Comparison of ENCODE assay signal across 8 cellular contexts in the genomic region with DNA sequence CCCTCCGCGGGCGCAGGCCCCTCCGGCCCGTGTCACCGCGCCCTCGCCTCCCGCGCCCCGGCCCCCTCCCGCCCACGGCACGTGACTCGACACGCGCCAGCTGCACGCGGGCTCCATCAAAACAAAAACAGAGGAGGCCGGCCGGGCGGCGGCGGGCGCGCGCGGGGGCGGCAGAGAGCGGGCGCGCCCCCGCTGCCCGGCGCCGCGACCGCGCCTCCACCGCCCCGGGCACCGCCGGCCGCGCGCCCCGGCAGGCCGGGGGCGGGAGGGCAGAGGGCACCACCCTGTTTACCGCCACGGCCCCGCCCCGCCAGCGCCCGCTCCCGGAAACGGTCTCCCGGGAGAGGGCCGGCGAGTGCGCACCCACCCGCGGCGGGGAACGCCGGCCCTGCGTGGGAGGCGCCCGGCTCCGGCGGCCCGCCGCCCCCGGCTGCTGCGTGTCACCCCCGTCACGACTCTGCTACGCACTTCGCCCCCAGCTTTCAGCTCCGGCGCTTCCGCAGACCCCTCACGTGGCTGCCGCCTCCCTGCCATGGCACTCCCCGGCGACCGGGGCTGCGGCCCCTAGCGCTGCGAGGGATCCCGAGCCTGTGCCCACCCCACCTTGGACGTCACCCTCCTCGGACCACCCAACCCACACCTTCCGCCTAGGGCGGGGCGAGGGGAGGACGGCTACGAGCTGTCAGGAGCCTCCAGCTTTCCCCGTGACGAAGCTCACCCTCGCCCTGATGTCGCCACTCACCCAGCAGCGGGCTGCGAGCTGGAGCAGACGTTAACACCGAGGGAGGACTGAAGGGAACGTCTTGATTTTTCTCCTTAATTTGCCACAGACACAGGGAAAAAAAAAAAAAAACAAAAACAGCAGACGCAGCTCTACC.
A peak's percentile ranks its signal among the peaks of the same experiment; 100 is the strongest.
DNase-seq lines count a peak whose midpoint lies in the region; ATAC-seq and TF ChIP-seq lines count a peak whose summit lies in the region.

No MANE protein-coding gene starts in this region.

- H3K36me3 ChIP-seq in gastroesophageal sphincter (peaks cover 0 to 7% of the 10 kb centered on the region in 2 donors), suprapubic skin (no peaks in the 10 kb centered on the region)

- TF ChIP-seq POLR2A in gastroesophageal sphincter (IDR thresholded peaks at IDR 0.05) (peak; percentile 85 to 89), suprapubic skin (IDR thresholded peaks at IDR 0.05) (peak; percentile 77 to 93)

- H3K4me1 ChIP-seq in gastroesophageal sphincter (peaks cover under 1 to 69% (median 22%) of the 10 kb centered on the region in 3 donors), suprapubic skin (peaks cover 54% of the 10 kb centered on the region)

- ATAC-seq in GM19438 (IDR thresholded peaks at IDR 0.05; ENCODE audit: low read depth, unreplicated experiment) (peak; percentile 20), gastroesophageal sphincter (peak; percentile 73)

- H3K9me3 ChIP-seq in gastroesophageal sphincter (no peaks in the 10 kb centered on the region), suprapubic skin (no peaks in the 10 kb centered on the region)

- TF ChIP-seq CTCF in gastroesophageal sphincter (IDR thresholded peaks at IDR 0.05): peak in 1 of 4 experiments; percentile 14
- no peak for TF ChIP-seq CTCF in suprapubic skin (IDR thresholded peaks at IDR 0.05)

- peak overlapping the region; percentile 72 for H3K4me3 ChIP-seq in gastroesophageal sphincter
- H3K4me3 ChIP-seq in suprapubic skin: peak overlapping the region; percentile 99

- TF ChIP-seq EP300 in gastroesophageal sphincter (IDR thresholded peaks at IDR 0.05): no peak
- no peak for TF ChIP-seq EP300 in suprapubic skin (IDR thresholded peaks at IDR 0.05)

- H3K27me3 ChIP-seq in gastroesophageal sphincter (no peaks in the 10 kb centered on the region), suprapubic skin (no peaks in the 10 kb centered on the region)

- peak; percentile 36 for DNase-seq in CMK (ENCODE audit: low read depth)
- peak; percentile 60 for DNase-seq in HK-2 (ENCODE audit: unreplicated experiment)
- DNase-seq in RPMI8226: peak; percentile 80
- DNase-seq in activated gamma-delta T cell treated with anti-CD3 and anti-CD28 coated beads, Interleukin-2, amount 50 U/mL, for 16 hours (ENCODE audit: low read depth): peak; percentile 76
- DNase-seq in nucleus accumbens (lab: John Stamatoyannopoulos, UW): peak in 53 of 56 donors; percentile 35 to 95 (median 81)
- peak; percentile 89 to 93 for DNase-seq in suprapubic skin (ENCODE audit: low spot score in 2 of 2)

- H3K27ac ChIP-seq in gastroesophageal sphincter: peak overlapping the region; percentile 93 to 99 (median 96)
- H3K27ac ChIP-seq in suprapubic skin: peak overlapping the region; percentile 100

- WGBS in gastroesophageal sphincter (ENCODE audit: low coverage in 1 of 2), 2 donors: 0% methylated on average over 3 to 4 of the region's 108 CpGs
- WGBS in suprapubic skin: 0% methylated on average over 15 of the region's 108 CpGs

Comparison
In these comparisons a context has a peak if more than half of its experiments do, and no peak if none do; other contexts are left out.
1. Peak in every context shown above with its lines: DNase-seq, ATAC-seq, H3K4me3 ChIP-seq and H3K27ac ChIP-seq.
2. DNase-seq: peak in every context shown above with its lines; median percentile 91 in suprapubic skin; 81 in nucleus accumbens; 80 in RPMI8226; 76 in activated gamma-delta T cell treated with anti-CD3 and anti-CD28 coated beads, Interleukin-2, amount 50 U/mL, for 16 hours; 60 in HK-2; 36 in CMK.